ENCODE assay signal across 32 cellular contexts in genomic region chr1:168035345-168035744, GRCh38.
"Had no signal": no experiment of that assay in that cellular context is flagged by ENCODE, and none has a peak within 500 bp of the region (broad histone marks: within the 10 kb centered on the region; RNA-seq: fewer than 3 reads in every experiment).

No MANE protein-coding gene starts in this region.

- H3K27me3 ChIP-seq: brain microvascular endothelial cell had no signal

- DNase-seq: activated CD4-positive, alpha-beta T cell treated with anti-CD3 and anti-CD28 coated beads, Interleukin-2, amount 10 ng/mL, durations not matched to agents 24 days and 14 days; activated CD4-positive, alpha-beta T cell treated with anti-CD3 and anti-CD28 coated beads, Interleukin-2, amount 50 U/mL, for 4 hours; activated CD8-positive, alpha-beta T cell treated with anti-CD3 and anti-CD28 coated beads for 36 hours; activated effector memory CD4-positive, alpha-beta T cell treated with anti-CD3 and anti-CD28 coated beads, Interleukin-2, amount 50 U/mL, for 16 hours; activated naive CD4-positive, alpha-beta T cell; activated naive CD4-positive, alpha-beta T cell treated with anti-CD3 and anti-CD28 coated beads, Interleukin-2, amount 50 U/mL, for 16 hours; activated naive CD8-positive, alpha-beta T cell treated with anti-CD3 and anti-CD28 coated beads for 36 hours; activated T-cell treated with anti-CD3 and anti-CD28 coated beads, Interleukin-2, amount 50 U/mL, for 1 hour; activated T-cell treated with anti-CD3 and anti-CD28 coated beads, Interleukin-2, amount 50 U/mL, for 72 hours; amniotic stem cell; aorta; brain microvascular endothelial cell; central memory CD4-positive, alpha-beta T cell; Kasumi-1; MM.1S; MV-4-11; NCI-H1092; NCI-H146; NCI-H187; NCI-H2029 treated with DMSO at 0.1 percent for 48 hours; NCI-H2107; NCI-H2171; NCI-H510A; NCI-H526; NCI-H748 treated with DMSO at 0.1 percent for 48 hours; NK-92 treated with Interleukin-12 subunit alpha and Interleukin-12 subunit beta, amount 100 ng/mL, for 24 hours; Right ventricle myocardium superior; SW 1271; T-helper 1 cell; T-helper 2 cell; T-helper 9 cell had no signal

- H3K36me3 ChIP-seq: brain microvascular endothelial cell had no signal

- H3K27ac ChIP-seq: brain microvascular endothelial cell had no signal

- ATAC-seq: activated CD8-positive, alpha-beta T cell treated with anti-CD3 and anti-CD28 coated beads for 36 hours; activated T-cell treated with anti-CD3 and anti-CD28 coated beads, Interleukin-2, amount 50 U/mL, for 72 hours; activated T-helper 17 cell treated with anti-CD3 and anti-CD28 coated beads, Interleukin-2, amount 50 U/mL, for 72 hours had no signal
